ENCODE assay signal across 20 cellular contexts in the genomic region with DNA sequence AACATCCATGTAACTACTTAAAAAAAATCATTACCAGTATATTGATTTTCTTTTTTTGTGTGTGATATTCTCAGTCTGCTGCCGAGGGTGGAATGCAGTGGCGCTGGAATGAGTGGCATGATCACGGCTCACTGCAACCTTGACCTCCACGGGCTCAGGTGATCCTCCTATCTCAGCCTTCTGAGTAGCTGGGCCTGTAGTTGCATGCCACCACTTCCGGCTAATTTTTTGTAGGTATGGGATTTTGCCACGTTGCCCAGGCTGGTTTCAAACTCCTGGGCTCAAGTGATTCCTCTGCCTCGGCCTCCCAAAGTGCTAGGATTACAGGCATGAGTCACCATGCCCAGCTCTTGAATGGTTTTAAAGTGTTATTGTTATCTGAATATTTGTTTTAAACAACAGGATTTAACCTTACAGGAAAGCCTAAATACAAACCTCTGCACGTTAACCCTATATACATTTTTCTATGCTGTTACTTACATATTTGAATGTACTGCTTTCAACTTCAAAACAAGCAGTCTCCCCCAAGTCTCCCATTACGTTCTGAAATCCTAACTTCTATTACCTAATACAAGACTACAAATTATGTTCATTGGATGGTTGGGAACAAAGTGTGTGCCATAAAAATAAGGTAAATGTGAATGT.
"Had no signal": no experiment of that assay in that cellular context is flagged by ENCODE, and none has a peak within 500 bp of the region (broad histone marks: within the 10 kb centered on the region; RNA-seq: fewer than 3 reads in every experiment).

No MANE protein-coding gene starts in this region.

- H3K27me3 Mint-ChIP-seq: activated naive CD4-positive, alpha-beta T cell treated with anti-CD3 and anti-CD28 coated beads, Interleukin-2, amount 50 U/mL, for 24 hours; memory B cell had no signal

- H3K36me3 ChIP-seq: adrenal gland, cardiac muscle cell, pancreas, sigmoid colon, spleen had no signal

- H3K36me3 Mint-ChIP-seq: activated naive CD4-positive, alpha-beta T cell treated with anti-CD3 and anti-CD28 coated beads, Interleukin-2, amount 50 U/mL, for 24 hours; memory B cell had no signal

- DNase-seq: activated CD4-positive, alpha-beta T cell treated with anti-CD3 and anti-CD28 coated beads for 48 hours; activated CD4-positive, CD25-positive, alpha-beta regulatory T cell; activated CD8-positive, alpha-beta memory T cell treated with anti-CD3 and anti-CD28 coated beads, Interleukin-2, amount 50 U/mL, for 4 hours; activated gamma-delta T cell; activated T-cell treated with anti-CD3 and anti-CD28 coated beads, Interleukin-2, amount 50 U/mL, for 4 hours; adrenal gland; dermis blood vessel endothelial cell; effector memory CD4-positive, alpha-beta T cell; mucosa of descending colon; naive thymus-derived CD4-positive, alpha-beta T cell; pancreas; sigmoid colon; spleen; stimulated activated CD8-positive, alpha-beta memory T cell treated with anti-CD3 and anti-CD28 coated beads, Interleukin-4, amount 100 ng/mL, for 48 hours; stimulated activated naive CD4-positive, alpha-beta T cell; T1000 had no signal

- FAIRE-seq: pancreas had no signal

- H3K9me3 ChIP-seq: adrenal gland, mucosa of descending colon, pancreas, sigmoid colon, spleen had no signal

- H3K4me1 ChIP-seq: pancreas had no signal

- H3K27me3 ChIP-seq: adrenal gland, cardiac muscle cell, pancreas, sigmoid colon, spleen had no signal

- ATAC-seq: activated T-cell treated with anti-CD3 and anti-CD28 coated beads, Interleukin-2, amount 50 U/mL, for 4 hours; mucosa of descending colon; naive thymus-derived CD4-positive, alpha-beta T cell; pancreas had no signal

- H3K4me3 ChIP-seq: adrenal gland, cardiac muscle cell, mucosa of descending colon, pancreas, sigmoid colon, spleen had no signal

- H3K9me3 Mint-ChIP-seq: activated naive CD4-positive, alpha-beta T cell treated with anti-CD3 and anti-CD28 coated beads, Interleukin-2, amount 50 U/mL, for 24 hours; activated T-cell treated with anti-CD3 and anti-CD28 coated beads, Interleukin-2, amount 50 U/mL, for 4 hours; memory B cell; naive thymus-derived CD4-positive, alpha-beta T cell had no signal

- H3K27ac ChIP-seq: adrenal gland, cardiac muscle cell, epithelial cell of prostate, sigmoid colon, spleen had no signal

- H3K27ac Mint-ChIP-seq: activated naive CD4-positive, alpha-beta T cell treated with anti-CD3 and anti-CD28 coated beads, Interleukin-2, amount 50 U/mL, for 24 hours; memory B cell; naive thymus-derived CD4-positive, alpha-beta T cell had no signal

- H3K4me3 Mint-ChIP-seq: activated naive CD4-positive, alpha-beta T cell treated with anti-CD3 and anti-CD28 coated beads, Interleukin-2, amount 50 U/mL, for 24 hours; activated T-cell treated with anti-CD3 and anti-CD28 coated beads, Interleukin-2, amount 50 U/mL, for 4 hours; memory B cell; naive thymus-derived CD4-positive, alpha-beta T cell had no signal
